ENCODE assay signal across 1 cellular context in the genomic region with DNA sequence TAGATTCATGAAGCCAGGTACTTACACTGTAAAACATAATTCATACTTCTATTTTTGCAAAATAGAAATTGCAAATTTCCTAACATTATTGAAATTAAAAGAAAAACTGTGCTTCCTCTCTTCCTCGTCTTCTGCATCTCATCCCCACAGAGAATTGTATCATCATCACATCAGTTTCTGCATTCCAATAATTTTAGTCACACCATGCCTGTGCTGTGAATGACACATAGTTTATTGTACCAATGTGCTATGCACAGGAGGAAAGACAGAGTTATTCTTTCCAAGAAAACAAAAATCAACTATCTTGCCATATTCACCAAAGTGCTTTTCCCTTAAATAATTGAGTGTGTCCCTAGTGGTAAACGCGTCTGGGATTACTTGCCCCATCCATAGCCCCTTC.
TF ChIP-seq lines count a peak whose summit lies in the region.

No MANE protein-coding gene starts in this region.

TF ChIP-seq in HCT116, 20 proteins besides CTCF, POLR2A, EP300 and RAD21 (continued from another document):
- TF ChIP-seq, protein P1, sequence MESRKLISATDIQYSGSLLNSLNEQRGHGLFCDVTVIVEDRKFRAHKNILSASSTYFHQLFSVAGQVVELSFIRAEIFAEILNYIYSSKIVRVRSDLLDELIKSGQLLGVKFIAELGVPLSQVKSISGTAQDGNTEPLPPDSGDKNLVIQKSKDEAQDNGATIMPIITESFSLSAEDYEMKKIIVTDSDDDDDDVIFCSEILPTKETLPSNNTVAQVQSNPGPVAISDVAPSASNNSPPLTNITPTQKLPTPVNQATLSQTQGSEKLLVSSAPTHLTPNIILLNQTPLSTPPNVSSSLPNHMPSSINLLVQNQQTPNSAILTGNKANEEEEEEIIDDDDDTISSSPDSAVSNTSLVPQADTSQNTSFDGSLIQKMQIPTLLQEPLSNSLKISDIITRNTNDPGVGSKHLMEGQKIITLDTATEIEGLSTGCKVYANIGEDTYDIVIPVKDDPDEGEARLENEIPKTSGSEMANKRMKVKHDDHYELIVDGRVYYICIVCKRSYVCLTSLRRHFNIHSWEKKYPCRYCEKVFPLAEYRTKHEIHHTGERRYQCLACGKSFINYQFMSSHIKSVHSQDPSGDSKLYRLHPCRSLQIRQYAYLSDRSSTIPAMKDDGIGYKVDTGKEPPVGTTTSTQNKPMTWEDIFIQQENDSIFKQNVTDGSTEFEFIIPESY (IDR thresholded peaks at IDR 0.05; ENCODE audit: extremely low read depth, insufficient replicate concordance, low read length), result no peak
- TF ChIP-seq EZH2phosphoT487 (IDR thresholded peaks at IDR 0.05; ENCODE audit: borderline replicate concordance), result no peak
- no peak for TF ChIP-seq CEBPB (IDR thresholded peaks at IDR 0.05; ENCODE audit: low read depth)
- no peak for TF ChIP-seq EGR1 (IDR thresholded peaks at IDR 0.05; ENCODE audit: low read depth)
- TF ChIP-seq, protein P2, sequence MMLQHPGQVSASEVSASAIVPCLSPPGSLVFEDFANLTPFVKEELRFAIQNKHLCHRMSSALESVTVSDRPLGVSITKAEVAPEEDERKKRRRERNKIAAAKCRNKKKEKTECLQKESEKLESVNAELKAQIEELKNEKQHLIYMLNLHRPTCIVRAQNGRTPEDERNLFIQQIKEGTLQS (IDR thresholded peaks at IDR 0.05), result no peak
- no peak for TF ChIP-seq YY1 (IDR thresholded peaks at IDR 0.05; ENCODE audit: extremely low read depth, insufficient replicate concordance, low read depth, low read length)
- no peak for TF ChIP-seq ZFX (IDR thresholded peaks at IDR 0.05)
- no peak for TF ChIP-seq SIN3A (IDR thresholded peaks at IDR 0.05; ENCODE audit: low read depth)
- TF ChIP-seq FOSL1 (IDR thresholded peaks at IDR 0.05; ENCODE audit: low read depth), result peak; percentile 57
- TF ChIP-seq, protein P3, sequence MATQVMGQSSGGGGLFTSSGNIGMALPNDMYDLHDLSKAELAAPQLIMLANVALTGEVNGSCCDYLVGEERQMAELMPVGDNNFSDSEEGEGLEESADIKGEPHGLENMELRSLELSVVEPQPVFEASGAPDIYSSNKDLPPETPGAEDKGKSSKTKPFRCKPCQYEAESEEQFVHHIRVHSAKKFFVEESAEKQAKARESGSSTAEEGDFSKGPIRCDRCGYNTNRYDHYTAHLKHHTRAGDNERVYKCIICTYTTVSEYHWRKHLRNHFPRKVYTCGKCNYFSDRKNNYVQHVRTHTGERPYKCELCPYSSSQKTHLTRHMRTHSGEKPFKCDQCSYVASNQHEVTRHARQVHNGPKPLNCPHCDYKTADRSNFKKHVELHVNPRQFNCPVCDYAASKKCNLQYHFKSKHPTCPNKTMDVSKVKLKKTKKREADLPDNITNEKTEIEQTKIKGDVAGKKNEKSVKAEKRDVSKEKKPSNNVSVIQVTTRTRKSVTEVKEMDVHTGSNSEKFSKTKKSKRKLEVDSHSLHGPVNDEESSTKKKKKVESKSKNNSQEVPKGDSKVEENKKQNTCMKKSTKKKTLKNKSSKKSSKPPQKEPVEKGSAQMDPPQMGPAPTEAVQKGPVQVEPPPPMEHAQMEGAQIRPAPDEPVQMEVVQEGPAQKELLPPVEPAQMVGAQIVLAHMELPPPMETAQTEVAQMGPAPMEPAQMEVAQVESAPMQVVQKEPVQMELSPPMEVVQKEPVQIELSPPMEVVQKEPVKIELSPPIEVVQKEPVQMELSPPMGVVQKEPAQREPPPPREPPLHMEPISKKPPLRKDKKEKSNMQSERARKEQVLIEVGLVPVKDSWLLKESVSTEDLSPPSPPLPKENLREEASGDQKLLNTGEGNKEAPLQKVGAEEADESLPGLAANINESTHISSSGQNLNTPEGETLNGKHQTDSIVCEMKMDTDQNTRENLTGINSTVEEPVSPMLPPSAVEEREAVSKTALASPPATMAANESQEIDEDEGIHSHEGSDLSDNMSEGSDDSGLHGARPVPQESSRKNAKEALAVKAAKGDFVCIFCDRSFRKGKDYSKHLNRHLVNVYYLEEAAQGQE (IDR thresholded peaks at IDR 0.05; ENCODE audit: low read depth), result no peak
- peak; percentile 42 for TF ChIP-seq JUND (IDR thresholded peaks at IDR 0.05)
